Comparison of ENCODE assay signal across 16 cellular contexts in the genomic region with DNA sequence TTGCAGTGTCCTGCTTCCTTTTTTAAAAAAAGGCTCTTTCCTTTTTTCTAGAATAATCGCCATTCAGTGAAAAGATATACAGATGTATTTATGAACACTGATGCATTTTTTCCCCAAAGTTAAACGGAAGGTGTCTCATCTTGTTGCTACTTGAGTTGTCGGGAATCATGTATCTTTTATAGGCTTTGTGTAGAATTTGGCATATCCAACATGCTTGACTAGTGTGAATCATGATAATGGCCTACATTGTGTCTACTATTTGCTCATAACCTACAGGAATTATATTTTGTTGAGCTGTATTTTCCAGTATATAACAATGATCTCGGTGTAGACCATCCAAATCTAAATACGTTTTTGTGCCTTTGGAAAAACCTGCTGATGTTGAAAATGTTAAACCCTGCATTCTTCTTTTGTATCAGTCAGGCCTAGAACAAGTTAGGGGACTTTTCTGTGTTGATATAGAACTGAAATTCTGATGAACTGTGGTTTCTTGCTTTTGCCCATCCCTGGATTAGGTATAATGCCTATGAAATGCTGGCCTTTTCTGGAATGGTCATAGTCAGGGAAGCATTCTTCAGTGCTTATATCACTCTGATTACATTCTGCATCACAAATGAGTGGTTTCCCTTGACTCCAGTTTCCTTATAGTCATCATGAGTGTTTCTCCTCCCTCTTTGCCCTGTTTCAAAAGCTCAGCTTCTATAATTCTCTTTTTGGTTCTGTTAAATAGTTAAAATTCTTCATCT. TPM values are rescaled to one million over a fixed set of nuclear protein-coding genes. Genes with fewer than 3 reads are reported as not detected.
DNase-seq lines count a peak whose midpoint lies in the region; FAIRE-seq and TF ChIP-seq lines count a peak whose summit lies in the region.
"Had no signal": no experiment of that assay in that cellular context is flagged by ENCODE, and none has a peak within 500 bp of the region (broad histone marks: within the 10 kb centered on the region; RNA-seq: fewer than 3 reads in every experiment).

No MANE protein-coding gene starts in this region.

- no peaks in the 10 kb centered on the region for H3K27me3 ChIP-seq in astrocyte (ENCODE audit: insufficient read depth, low read length)
- H3K27me3 ChIP-seq in hepatocyte, result no peaks in the 10 kb centered on the region
- H3K27me3 ChIP-seq: tibial artery had no signal

- DNase-seq in AG08395 (ENCODE audit: low spot score), result peak; percentile 89
- peak; percentile 91 for DNase-seq in HT1080 (ENCODE audit: low read depth)
- peak; percentile 97 for DNase-seq in astrocyte (ENCODE audit: low read depth)
- peak; percentile 19 for DNase-seq in hepatocyte (ENCODE audit: low spot score)
- no peak for DNase-seq in GM10248 (ENCODE audit: extremely low spot score)
- DNase-seq in activated CD4-positive, alpha-beta T cell treated with anti-CD3 and anti-CD28 coated beads, Interleukin-2, amount 10 ng/mL, durations not matched to agents 7 days and 5 days, result no peak
- DNase-seq in NCI-H2227 (lab: John Stamatoyannopoulos, UW; ENCODE audit: unreplicated experiment), result no peak
- no peak for DNase-seq in substantia nigra (lab: John Stamatoyannopoulos, UW)
- DNase-seq: activated CD4-positive, alpha-beta T cell treated with anti-CD3 and anti-CD28 coated beads, Interleukin-2, amount 50 U/mL, for 48 hours; C1 segment of cervical spinal cord; left ventricle myocardium inferior; NCI-H1930; SIG-M5; tibial artery had no signal

- H4K20me1 ChIP-seq in astrocyte (ENCODE audit: insufficient read depth, low read length) (no peaks in the 10 kb centered on the region), hepatocyte (ENCODE audit: insufficient read depth, poor library complexity, severe bottlenecking) (no peaks in the 10 kb centered on the region)

- no peak overlapping the region for H2AFZ ChIP-seq in astrocyte (ENCODE audit: low read depth, low read length)
- H2AFZ ChIP-seq in hepatocyte, result no peak overlapping the region

- no peaks in the 10 kb centered on the region for H3K9me2 ChIP-seq in hepatocyte (replicated peaks; ENCODE audit: insufficient read depth)

- CTCF ChIA-PET in GM10248 (lab: Yijun Ruan, JAX), result interaction anchor here (1.3 to 2.0 kb wide), 2 partner anchors 10 to 329 kb away, joined by 4 to 8 read pairs; no protein-coding TSS in a partner anchor
- CTCF ChIA-PET in activated CD4-positive, alpha-beta T cell treated with anti-CD3 and anti-CD28 coated beads, Interleukin-2, amount 10 ng/mL, durations not matched to agents 7 days and 5 days (lab: Charles Lee), result interaction anchor here (1.5 to 1.7 kb wide), 2 partner anchors 10 to 23 kb away, joined by 5 to 6 read pairs; no protein-coding TSS in a partner anchor

- H3K27ac ChIP-seq in astrocyte (ENCODE audit: low read depth, low read length) (peak overlapping the region; percentile 79), hepatocyte (no peak overlapping the region), substantia nigra (ENCODE audit: low read depth, low read length, poor library complexity, severe bottlenecking) (no peak overlapping the region)
- H3K27ac ChIP-seq: left ventricle myocardium inferior, tibial artery had no signal

- H3K4me3 Mint-ChIP-seq in astrocyte (ENCODE audit: unreplicated experiment), result no peak overlapping the region
- H3K4me3 Mint-ChIP-seq in activated CD4-positive, alpha-beta T cell treated with anti-CD3 and anti-CD28 coated beads, Interleukin-2, amount 10 ng/mL, durations not matched to agents 7 days and 5 days, result no peak overlapping the region
- H3K4me3 Mint-ChIP-seq: activated naive CD8-positive, alpha-beta T cell had no signal

- H3K4me3 ChIP-seq in astrocyte (ENCODE audit: insufficient read depth, low read depth, low read length) (peak overlapping the region; percentile 8), hepatocyte (no peak overlapping the region)
- H3K4me3 ChIP-seq: left ventricle myocardium inferior, tibial artery had no signal

- H3K9me3 ChIP-seq in astrocyte (ENCODE audit: insufficient read depth, low read depth, low read length) (no peaks in the 10 kb centered on the region), hepatocyte (ENCODE audit: low read depth) (no peaks in the 10 kb centered on the region)
- H3K9me3 ChIP-seq: left ventricle myocardium inferior, tibial artery had no signal

- H3K27me3 Mint-ChIP-seq in astrocyte (ENCODE audit: low read depth, unreplicated experiment), result no peaks in the 10 kb centered on the region
- H3K27me3 Mint-ChIP-seq in activated CD4-positive, alpha-beta T cell treated with anti-CD3 and anti-CD28 coated beads, Interleukin-2, amount 10 ng/mL, durations not matched to agents 7 days and 5 days, result no peaks in the 10 kb centered on the region
- H3K27me3 Mint-ChIP-seq: activated naive CD8-positive, alpha-beta T cell; progenitor cell of endocrine pancreas had no signal

- TF ChIP-seq CTCF in astrocyte (IDR thresholded peaks at IDR 0.05; ENCODE audit: insufficient read depth, low read depth, low read length) (no peak), hepatocyte (IDR thresholded peaks at IDR 0.05; ENCODE audit: poor library complexity) (no peak), GM10248 (IDR thresholded peaks at IDR 0.05; ENCODE audit: control extremely low read depth, extremely low read depth, low read depth, missing control alignments) (no peak)

- peak overlapping the region; percentile 61 for H3K9ac ChIP-seq in astrocyte (ENCODE audit: low read length)

- H3K27ac Mint-ChIP-seq in astrocyte (ENCODE audit: unreplicated experiment), result peak overlapping the region; percentile 97
- H3K27ac Mint-ChIP-seq in activated CD4-positive, alpha-beta T cell treated with anti-CD3 and anti-CD28 coated beads, Interleukin-2, amount 10 ng/mL, durations not matched to agents 7 days and 5 days, result no peak overlapping the region
- H3K27ac Mint-ChIP-seq: activated naive CD8-positive, alpha-beta T cell; progenitor cell of endocrine pancreas had no signal

- FAIRE-seq in astrocyte (lab: Jason Lieb, UNC), result peak; percentile 100

- no peaks in the 10 kb centered on the region for H3K36me3 Mint-ChIP-seq in astrocyte (ENCODE audit: low read depth, unreplicated experiment)
- H3K36me3 Mint-ChIP-seq in activated CD4-positive, alpha-beta T cell treated with anti-CD3 and anti-CD28 coated beads, Interleukin-2, amount 10 ng/mL, durations not matched to agents 7 days and 5 days (ENCODE audit: low read depth), result peaks cover 3% of the 10 kb centered on the region
- H3K36me3 Mint-ChIP-seq: activated naive CD8-positive, alpha-beta T cell had no signal

- POLR2A ChIA-PET in GM10248 (lab: Yijun Ruan, JAX), result no interaction called here
- POLR2A ChIA-PET in activated CD4-positive, alpha-beta T cell treated with anti-CD3 and anti-CD28 coated beads, Interleukin-2, amount 10 ng/mL, durations not matched to agents 7 days and 5 days (lab: Charles Lee), result no interaction called here

- 91% methylated on average over 5 of the region's 5 CpGs for WGBS in hepatocyte (ENCODE audit: low lambda C conversion rate, missing lambda C conversion rate)

- H3K4me1 Mint-ChIP-seq in astrocyte (ENCODE audit: low read depth, unreplicated experiment), result peaks cover 32% of the 10 kb centered on the region
- no peaks in the 10 kb centered on the region for H3K4me1 Mint-ChIP-seq in activated CD4-positive, alpha-beta T cell treated with anti-CD3 and anti-CD28 coated beads, Interleukin-2, amount 10 ng/mL, durations not matched to agents 7 days and 5 days

- peak overlapping the region; percentile 68 for H3K4me2 ChIP-seq in astrocyte (ENCODE audit: low read length)
- H3K4me2 ChIP-seq in hepatocyte, result no peak overlapping the region

- no peaks in the 10 kb centered on the region for H3K9me3 Mint-ChIP-seq in astrocyte (ENCODE audit: unreplicated experiment)
- no peaks in the 10 kb centered on the region for H3K9me3 Mint-ChIP-seq in activated CD4-positive, alpha-beta T cell treated with anti-CD3 and anti-CD28 coated beads, Interleukin-2, amount 10 ng/mL, durations not matched to agents 7 days and 5 days

- H3K36me3 ChIP-seq in astrocyte (ENCODE audit: insufficient read depth, low read length) (no peaks in the 10 kb centered on the region), hepatocyte (replicated peaks; ENCODE audit: insufficient read depth, low read depth) (no peaks in the 10 kb centered on the region)
- H3K36me3 ChIP-seq: left ventricle myocardium inferior, tibial artery had no signal

- peaks cover 35% of the 10 kb centered on the region for H3K4me1 ChIP-seq in astrocyte (ENCODE audit: insufficient read depth, low read length)
- H3K4me1 ChIP-seq in hepatocyte (ENCODE audit: insufficient read depth), result no peaks in the 10 kb centered on the region
- H3K4me1 ChIP-seq: left ventricle myocardium inferior, tibial artery had no signal

- H3K79me2 ChIP-seq in astrocyte (ENCODE audit: insufficient read depth, low read length) (peaks cover 81% of the 10 kb centered on the region), hepatocyte (no peaks in the 10 kb centered on the region)

RNA-seq across cellular contexts. Expression of gene BMAL2, which starts 10.8 kb away (rescaled TPM):
- total RNA-seq in HT1080 (2014; rRNA removed; shearing (Covaris generic)), result 66.5 and 69.5 TPM in 2 replicates
- polyA plus RNA-seq in HT1080 (2015; cell fraction: cytosol; rRNA removed), result 34.9 and 35.8 TPM in 2 replicates
- polyA plus RNA-seq in HT1080 (2015; cell fraction: nucleus; rRNA removed), result 15.2 and 16.0 TPM in 2 replicates
- total RNA-seq in astrocyte (12.1 and 13.6 TPM in 2 replicates), hepatocyte (3.9 and 5.2 TPM in 2 replicates)
- 0.18 and 1.1 TPM in 2 replicates for polyA plus RNA-seq in hepatocyte
- total RNA-seq in activated CD4-positive, alpha-beta T cell treated with anti-CD3 and anti-CD28 coated beads, Interleukin-2, amount 10 ng/mL, durations not matched to agents 7 days and 5 days, result 10 to 100 TPM; 17.3 to 18.0 TPM

Comparison
In these comparisons a context has a peak if more than half of its experiments do, and no peak if none do; other contexts are left out.
1. DNase-seq: peak in AG08395 (single experiment), HT1080 (single experiment), astrocyte (single experiment) and hepatocyte (single experiment); none in GM10248 (single experiment), activated CD4-positive, alpha-beta T cell treated with anti-CD3 and anti-CD28 coated beads, Interleukin-2, amount 10 ng/mL, durations not matched to agents 7 days and 5 days (single experiment), NCI-H2227 (single experiment) and substantia nigra (0 of 49).